9 cellular contexts compared by ENCODE assay signal in the genomic region with DNA sequence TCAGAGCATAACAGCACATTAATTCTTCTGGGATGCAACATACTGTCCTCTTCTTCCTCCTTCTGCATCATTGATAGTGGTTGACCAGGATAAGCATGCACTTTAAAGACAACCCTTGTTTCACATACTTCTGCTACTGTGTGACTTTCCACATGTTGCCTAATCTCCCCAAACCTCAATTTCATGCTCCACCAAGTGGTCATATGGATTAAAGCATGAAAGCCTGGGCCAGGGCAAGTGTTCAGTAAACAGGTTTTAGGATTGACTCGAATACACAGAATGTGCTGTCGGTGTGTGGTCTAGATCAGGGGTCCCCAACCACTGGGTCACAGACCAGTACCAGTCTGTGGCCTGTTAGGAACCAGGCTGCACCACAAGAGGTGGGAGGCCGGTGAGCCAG. TPM values are rescaled to one million over a fixed set of nuclear protein-coding genes. Genes with fewer than 3 reads are reported as not detected.
A peak's percentile ranks its signal among the peaks of the same experiment; 100 is the strongest.
DNase-seq lines count a peak whose midpoint lies in the region; ATAC-seq and TF ChIP-seq lines count a peak whose summit lies in the region.
"Had no signal": no experiment of that assay in that cellular context is flagged by ENCODE, and none has a peak within 500 bp of the region (broad histone marks: within the 10 kb centered on the region; RNA-seq: fewer than 3 reads in every experiment).

No MANE protein-coding gene starts in this region.

- no peak overlapping the region for H3K27ac Mint-ChIP-seq in progenitor cell of endocrine pancreas
- H3K27ac Mint-ChIP-seq: activated naive CD8-positive, alpha-beta T cell treated with anti-CD3 and anti-CD28 coated beads, Interleukin-2, amount 10 ng/mL, durations not matched to agents 7 days and 5 days had no signal

- peak; percentile 45 for TF ChIP-seq CTCF in GM20000 (IDR thresholded peaks at IDR 0.05; ENCODE audit: extremely low read depth, missing control alignments)
- TF ChIP-seq CTCF in OCI-LY3 (IDR thresholded peaks at IDR 0.05; ENCODE audit: low read depth, low read length) = peak; percentile 53
- TF ChIP-seq CTCF in esophagus squamous epithelium (IDR thresholded peaks at IDR 0.05) = peak in 5 of 6 experiments; percentile 14 to 51 (median 39)
- TF ChIP-seq CTCF in progenitor cell of endocrine pancreas (IDR thresholded peaks at IDR 0.05; ENCODE audit: unreplicated experiment) = peak; percentile 55

- H3K27me3 ChIP-seq in OCI-LY3 (ENCODE audit: low read depth, low read length) (peaks cover 15% of the 10 kb centered on the region), esophagus squamous epithelium (no peaks in the 10 kb centered on the region)

- DNase-seq in A172 (ENCODE audit: low spot score) (peak; percentile 17), GM20000 (ENCODE audit: low spot score) (peak; percentile 48), esophagus squamous epithelium (lab: John Stamatoyannopoulos, UW) (no peak), progenitor cell of endocrine pancreas (ENCODE audit: low spot score, unreplicated experiment) (no peak)
- DNase-seq in stimulated activated CD4-positive, alpha-beta T cell treated with anti-CD3 and anti-CD28 coated beads, Interleukin-12 subunit alpha, Interleukin-12 subunit beta, amount 100 ng/mL, for 4 hours = no peak
- no peak for DNase-seq in activated T-cell treated with anti-CD3 and anti-CD28 coated beads, Interleukin-2, amount 50 U/mL, for 4 hours
- DNase-seq: activated naive CD8-positive, alpha-beta T cell treated with anti-CD3 and anti-CD28 coated beads, Interleukin-2, amount 10 ng/mL, durations not matched to agents 7 days and 5 days had no signal

- no peaks in the 10 kb centered on the region for H3K79me2 ChIP-seq in OCI-LY3 (ENCODE audit: low read length)

- H3K9ac ChIP-seq in OCI-LY3 (ENCODE audit: low read length) = no peak overlapping the region

- H3K9me3 ChIP-seq in OCI-LY3 (ENCODE audit: insufficient read depth, low read length) = no peaks in the 10 kb centered on the region
- H3K9me3 ChIP-seq in esophagus squamous epithelium = no peaks in the 10 kb centered on the region

- no peaks in the 10 kb centered on the region for H3K4me1 ChIP-seq in OCI-LY3 (ENCODE audit: low read length)
- no peaks in the 10 kb centered on the region for H3K4me1 ChIP-seq in esophagus squamous epithelium

- H4K20me1 ChIP-seq in OCI-LY3 (ENCODE audit: insufficient read depth, low read length) = no peaks in the 10 kb centered on the region

- WGBS in esophagus squamous epithelium, 2 donors = 43 to 50% methylated on average over 1 to 3 of the region's 3 CpGs

- peaks cover 9% of the 10 kb centered on the region for H3K4me1 Mint-ChIP-seq in progenitor cell of endocrine pancreas (ENCODE audit: low read depth)
- no peaks in the 10 kb centered on the region for H3K4me1 Mint-ChIP-seq in activated T-cell treated with anti-CD3 and anti-CD28 coated beads, Interleukin-2, amount 50 U/mL, for 4 hours (ENCODE audit: low read depth)
- H3K4me1 Mint-ChIP-seq: activated naive CD8-positive, alpha-beta T cell treated with anti-CD3 and anti-CD28 coated beads, Interleukin-2, amount 10 ng/mL, durations not matched to agents 7 days and 5 days had no signal

- H3K27me3 Mint-ChIP-seq in progenitor cell of endocrine pancreas = no peaks in the 10 kb centered on the region
- no peaks in the 10 kb centered on the region for H3K27me3 Mint-ChIP-seq in activated T-cell treated with anti-CD3 and anti-CD28 coated beads, Interleukin-2, amount 50 U/mL, for 4 hours (ENCODE audit: low read depth)
- H3K27me3 Mint-ChIP-seq: activated naive CD8-positive, alpha-beta T cell treated with anti-CD3 and anti-CD28 coated beads, Interleukin-2, amount 10 ng/mL, durations not matched to agents 7 days and 5 days had no signal

- H3K4me2 ChIP-seq in OCI-LY3 (ENCODE audit: low read length) = no peak overlapping the region

- no peaks in the 10 kb centered on the region for H3K9me3 Mint-ChIP-seq in progenitor cell of endocrine pancreas (ENCODE audit: low read depth)
- H3K9me3 Mint-ChIP-seq in activated T-cell treated with anti-CD3 and anti-CD28 coated beads, Interleukin-2, amount 50 U/mL, for 4 hours = no peaks in the 10 kb centered on the region
- H3K9me3 Mint-ChIP-seq: activated naive CD8-positive, alpha-beta T cell treated with anti-CD3 and anti-CD28 coated beads, Interleukin-2, amount 10 ng/mL, durations not matched to agents 7 days and 5 days had no signal

- H2AFZ ChIP-seq in OCI-LY3 (ENCODE audit: low read depth, low read length) = no peak overlapping the region

- H3K36me3 Mint-ChIP-seq in progenitor cell of endocrine pancreas (ENCODE audit: insufficient read depth) = no peaks in the 10 kb centered on the region
- no peaks in the 10 kb centered on the region for H3K36me3 Mint-ChIP-seq in activated T-cell treated with anti-CD3 and anti-CD28 coated beads, Interleukin-2, amount 50 U/mL, for 4 hours (ENCODE audit: insufficient read depth)
- H3K36me3 Mint-ChIP-seq: activated naive CD8-positive, alpha-beta T cell treated with anti-CD3 and anti-CD28 coated beads, Interleukin-2, amount 10 ng/mL, durations not matched to agents 7 days and 5 days had no signal

- intact Hi-C loops in esophagus squamous epithelium (cut with DNase I) = no loop called here

- H3K27ac ChIP-seq in OCI-LY3 (ENCODE audit: low read length) (no peak overlapping the region), esophagus squamous epithelium (no peak overlapping the region)

- TF ChIP-seq POLR2A in esophagus squamous epithelium (IDR thresholded peaks at IDR 0.05) = no peak

- no peaks in the 10 kb centered on the region for H3K36me3 ChIP-seq in OCI-LY3 (replicated peaks; ENCODE audit: low read depth, low read length)
- no peaks in the 10 kb centered on the region for H3K36me3 ChIP-seq in esophagus squamous epithelium

- no peak overlapping the region for H3K4me3 Mint-ChIP-seq in progenitor cell of endocrine pancreas (ENCODE audit: low read depth)
- H3K4me3 Mint-ChIP-seq in activated T-cell treated with anti-CD3 and anti-CD28 coated beads, Interleukin-2, amount 50 U/mL, for 4 hours = no peak overlapping the region
- H3K4me3 Mint-ChIP-seq: activated naive CD8-positive, alpha-beta T cell treated with anti-CD3 and anti-CD28 coated beads, Interleukin-2, amount 10 ng/mL, durations not matched to agents 7 days and 5 days had no signal

- ATAC-seq in GM18870 (IDR thresholded peaks at IDR 0.05; ENCODE audit: unreplicated experiment) = no peak
- no peak for ATAC-seq in activated T-cell treated with anti-CD3 and anti-CD28 coated beads, Interleukin-2, amount 50 U/mL, for 4 hours

- no peak overlapping the region for H3K4me3 ChIP-seq in OCI-LY3 (ENCODE audit: low read length)
- no peak overlapping the region for H3K4me3 ChIP-seq in esophagus squamous epithelium

RNA-seq across cellular contexts. Expression of gene BFSP2, which starts 22.5 kb away (rescaled TPM):
- total RNA-seq in A172 (2014; rRNA removed; shearing (Covaris generic)) = not detected in 2 replicates
- not detected for total RNA-seq in esophagus squamous epithelium
- total RNA-seq in progenitor cell of endocrine pancreas = not detected in 2 replicates
- total RNA-seq in activated T-cell treated with anti-CD3 and anti-CD28 coated beads, Interleukin-2, amount 50 U/mL, for 4 hours = not detected
- total RNA-seq: activated naive CD8-positive, alpha-beta T cell treated with anti-CD3 and anti-CD28 coated beads, Interleukin-2, amount 10 ng/mL, durations not matched to agents 7 days and 5 days had no signal

Comparison
In these comparisons a context has a peak if more than half of its experiments do, and no peak if none do; other contexts are left out.
1. DNase-seq: peak in A172 (single experiment) and GM20000 (single experiment); none in esophagus squamous epithelium (single experiment), progenitor cell of endocrine pancreas (single experiment), stimulated activated CD4-positive, alpha-beta T cell treated with anti-CD3 and anti-CD28 coated beads, Interleukin-12 subunit alpha, Interleukin-12 subunit beta, amount 100 ng/mL, for 4 hours (single experiment) and activated T-cell treated with anti-CD3 and anti-CD28 coated beads, Interleukin-2, amount 50 U/mL, for 4 hours (single experiment).
2. Peak in every context shown above with its lines, with median percentiles within 50 percentile points of each other: CTCF ChIP-seq.